In the genomic region with DNA sequence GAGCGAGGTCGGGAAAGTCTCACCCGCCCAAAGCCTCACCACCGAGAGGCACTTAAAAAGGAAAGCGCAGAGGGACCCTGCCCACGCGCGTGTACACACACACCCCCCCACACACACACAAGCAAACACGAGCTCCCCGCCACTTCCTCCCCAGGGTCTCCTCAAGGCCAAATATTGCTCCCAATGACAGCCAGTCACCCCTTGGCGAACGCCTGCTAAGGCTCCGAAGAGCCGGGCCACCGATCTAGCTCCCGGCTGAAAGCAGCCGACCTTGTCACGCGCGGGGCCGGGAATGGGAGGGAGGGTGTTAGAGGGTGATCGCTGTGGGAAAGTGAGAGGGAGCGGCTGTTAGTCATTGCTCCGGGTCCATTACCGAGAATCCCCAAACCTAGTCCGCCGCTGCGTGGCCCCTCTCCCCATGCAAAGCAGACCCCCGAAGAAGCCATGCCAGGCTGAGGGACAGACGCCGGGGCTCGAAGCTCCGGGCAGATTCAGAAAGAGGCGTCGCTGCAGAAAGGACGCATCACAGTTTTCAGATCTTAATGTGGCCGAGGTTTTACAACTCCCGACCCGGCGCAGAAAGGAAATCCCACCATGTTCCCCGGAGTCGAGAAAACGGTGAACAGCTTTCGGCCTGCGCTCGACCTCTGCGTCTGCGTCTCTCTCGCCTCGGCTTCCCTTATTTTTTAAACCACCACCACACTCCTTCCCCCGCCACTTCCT, we compare ENCODE assay signal across 8 cellular contexts. TPM values are rescaled to one million over a fixed set of nuclear protein-coding genes. Genes with fewer than 3 reads are reported as not detected.
DNase-seq lines count a peak whose midpoint lies in the region; ATAC-seq and TF ChIP-seq lines count a peak whose summit lies in the region.

No MANE protein-coding gene starts in this region.

- peak; percentile 27 to 28 for ATAC-seq in activated T-cell treated with anti-CD3 and anti-CD28 coated beads, Interleukin-2, amount 50 U/mL, for 72 hours (replicated peaks in 1 of 2)
- ATAC-seq in HG03439 (IDR thresholded peaks at IDR 0.05; ENCODE audit: unreplicated experiment) (no peak), GM19023 (IDR thresholded peaks at IDR 0.05; ENCODE audit: unreplicated experiment) (no peak), GM19455 (IDR thresholded peaks at IDR 0.05; ENCODE audit: unreplicated experiment) (no peak)

- no peaks in the 10 kb centered on the region for H3K9me3 ChIP-seq in BLaER1 treated with 17β-estradiol and CSF1 and Interleukin-3, amounts not matched to agents 10 nM and 100 nM (replicated peaks in 1 of 11)
- H3K9me3 ChIP-seq in cardiac muscle cell (ENCODE audit: low read depth), result no peaks in the 10 kb centered on the region

- H3K27ac Mint-ChIP-seq in HFFc6 (peak overlapping the region; percentile 64; the same call in 1 of the 2 replicates), progenitor cell of endocrine pancreas (peak overlapping the region; percentile 76)
- H3K27ac Mint-ChIP-seq in activated T-cell treated with anti-CD3 and anti-CD28 coated beads, Interleukin-2, amount 50 U/mL, for 72 hours, result no peak overlapping the region

- peaks cover 11 to 30% (median 16%) of the 10 kb centered on the region in 11 experiments; a peak in 18 of 22 replicates for H3K27me3 ChIP-seq in BLaER1 treated with 17β-estradiol and CSF1 and Interleukin-3, amounts not matched to agents 10 nM and 100 nM
- H3K27me3 ChIP-seq in cardiac muscle cell, result peaks cover 46% of the 10 kb centered on the region

- DNase-seq in HFFc6 (peak; percentile 40), cardiac muscle cell (ENCODE audit: low read depth in 1 of 2, low spot score in 1 of 2) (peak; percentile 48 to 65), progenitor cell of endocrine pancreas (ENCODE audit: low spot score, unreplicated experiment) (no peak)
- DNase-seq in activated T-cell treated with anti-CD3 and anti-CD28 coated beads, Interleukin-2, amount 50 U/mL, for 72 hours, result peak in 1 of 2 donors; percentile 12

- no peaks in the 10 kb centered on the region for H3K9me3 Mint-ChIP-seq in HFFc6
- no peaks in the 10 kb centered on the region for H3K9me3 Mint-ChIP-seq in activated T-cell treated with anti-CD3 and anti-CD28 coated beads, Interleukin-2, amount 50 U/mL, for 72 hours
- H3K9me3 Mint-ChIP-seq in progenitor cell of endocrine pancreas (ENCODE audit: low read depth), result no peaks in the 10 kb centered on the region

- H3K4me1 ChIP-seq in BLaER1 treated with 17β-estradiol and CSF1 and Interleukin-3, amounts not matched to agents 10 nM and 100 nM, result peaks cover 14 to 57% (median 44%) of the 10 kb centered on the region in 10 experiments
- no peaks in the 10 kb centered on the region for H3K4me1 ChIP-seq in cardiac muscle cell (ENCODE audit: low read depth)

- H4K20me1 ChIP-seq in BLaER1 treated with 17β-estradiol and CSF1 and Interleukin-3, amounts not matched to agents 10 nM and 100 nM, result peaks cover 0 to 14% (median 0%) of the 10 kb centered on the region in 11 experiments; a peak in 6 of 22 replicates

- H3K4me1 Mint-ChIP-seq in HFFc6 (ENCODE audit: low read depth), result peaks cover 41% of the 10 kb centered on the region
- H3K4me1 Mint-ChIP-seq in activated T-cell treated with anti-CD3 and anti-CD28 coated beads, Interleukin-2, amount 50 U/mL, for 72 hours (ENCODE audit: low read depth), result peaks cover 31% of the 10 kb centered on the region
- H3K4me1 Mint-ChIP-seq in progenitor cell of endocrine pancreas (ENCODE audit: low read depth), result peaks cover 39% of the 10 kb centered on the region

- H3K27ac ChIP-seq in BLaER1 treated with 17β-estradiol and CSF1 and Interleukin-3, amounts not matched to agents 10 nM and 100 nM, result peak overlapping the region; percentile 50 to 71 (median 67); a peak in 21 of 22 replicates
- H3K27ac ChIP-seq in cardiac muscle cell, result peak overlapping the region; percentile 61

- H3K36me3 Mint-ChIP-seq in HFFc6 (ENCODE audit: low read depth) (peaks cover 12% of the 10 kb centered on the region; the same call in 1 of the 2 replicates), progenitor cell of endocrine pancreas (ENCODE audit: insufficient read depth) (no peaks in the 10 kb centered on the region)
- H3K36me3 Mint-ChIP-seq in activated T-cell treated with anti-CD3 and anti-CD28 coated beads, Interleukin-2, amount 50 U/mL, for 72 hours (ENCODE audit: insufficient read depth in 2 of 2), result no peaks in the 10 kb centered on the region

- H3K4me3 Mint-ChIP-seq in HFFc6 (peak overlapping the region; percentile 91), progenitor cell of endocrine pancreas (ENCODE audit: low read depth) (peak overlapping the region; percentile 82)
- H3K4me3 Mint-ChIP-seq in activated T-cell treated with anti-CD3 and anti-CD28 coated beads, Interleukin-2, amount 50 U/mL, for 72 hours, result peak overlapping the region; percentile 77 to 92

- H3K4me2 ChIP-seq in BLaER1 treated with 17β-estradiol and CSF1 and Interleukin-3, amounts not matched to agents 10 nM and 100 nM, result peak overlapping the region; percentile 94 to 100 (median 99)

- peak overlapping the region; percentile 69 to 80 (median 79) for H3K9ac ChIP-seq in BLaER1 treated with 17β-estradiol and CSF1 and Interleukin-3, amounts not matched to agents 10 nM and 100 nM

- peaks cover 0 to 36% (median 15%) of the 10 kb centered on the region in 11 experiments; a peak in 19 of 22 replicates for H3K36me3 ChIP-seq in BLaER1 treated with 17β-estradiol and CSF1 and Interleukin-3, amounts not matched to agents 10 nM and 100 nM
- H3K36me3 ChIP-seq in cardiac muscle cell, result no peaks in the 10 kb centered on the region

- TF ChIP-seq CTCF in HFFc6 (IDR thresholded peaks at IDR 0.05) (no peak), cardiac muscle cell (IDR thresholded peaks at IDR 0.05; ENCODE audit: low read depth, low read length) (no peak), progenitor cell of endocrine pancreas (IDR thresholded peaks at IDR 0.05; ENCODE audit: unreplicated experiment) (no peak)

- H3K27me3 Mint-ChIP-seq in HFFc6 (ENCODE audit: insufficient read depth), result peaks cover 41% of the 10 kb centered on the region
- peaks cover 64% of the 10 kb centered on the region for H3K27me3 Mint-ChIP-seq in activated T-cell treated with anti-CD3 and anti-CD28 coated beads, Interleukin-2, amount 50 U/mL, for 72 hours (ENCODE audit: low read depth)
- peaks cover 80% of the 10 kb centered on the region for H3K27me3 Mint-ChIP-seq in progenitor cell of endocrine pancreas

- H3K4me3 ChIP-seq in BLaER1 treated with 17β-estradiol and CSF1 and Interleukin-3, amounts not matched to agents 10 nM and 100 nM, result peak overlapping the region; percentile 63 to 77 (median 70)
- H3K4me3 ChIP-seq in cardiac muscle cell, result peak overlapping the region; percentile 63

RNA-seq across cellular contexts. Expression of a gene that starts 2.6 kb away (rescaled TPM):
- 10 to 100 TPM in 2 of 6 experiments, 1 to 10 TPM in 4; 4.0 to 14.5 (median 4.4) TPM for total RNA-seq in HFFc6 (2021; fragmentation: NEBNext Ultra II Directional; extraction: Animal tissue kit (Norgen Biotek cat#: 25700))
- under 1 TPM in 1 of 2 donors, not detected in 1; 0.21 TPM for total RNA-seq in activated T-cell treated with anti-CD3 and anti-CD28 coated beads, Interleukin-2, amount 50 U/mL, for 72 hours
- total RNA-seq in cardiac muscle cell (10.6 and 13.6 TPM in 2 replicates), progenitor cell of endocrine pancreas (2.7 and 7.5 TPM in 2 replicates)
- polyA plus RNA-seq in cardiac muscle cell, result 11.4 and 12.1 TPM in 2 replicates

Comparison
In these comparisons a context has a peak if more than half of its experiments do, and no peak if none do; other contexts are left out.
1. ATAC-seq: peak in activated T-cell treated with anti-CD3 and anti-CD28 coated beads, Interleukin-2, amount 50 U/mL, for 72 hours (2 of 2); none in HG03439 (single experiment), GM19023 (single experiment) and GM19455 (single experiment).
2. Peak in every context shown above with its lines, with median percentiles within 50 percentile points of each other: H3K4me3 Mint-ChIP-seq.